Comparison of ENCODE assay signal across 7 cellular contexts in the genomic region with DNA sequence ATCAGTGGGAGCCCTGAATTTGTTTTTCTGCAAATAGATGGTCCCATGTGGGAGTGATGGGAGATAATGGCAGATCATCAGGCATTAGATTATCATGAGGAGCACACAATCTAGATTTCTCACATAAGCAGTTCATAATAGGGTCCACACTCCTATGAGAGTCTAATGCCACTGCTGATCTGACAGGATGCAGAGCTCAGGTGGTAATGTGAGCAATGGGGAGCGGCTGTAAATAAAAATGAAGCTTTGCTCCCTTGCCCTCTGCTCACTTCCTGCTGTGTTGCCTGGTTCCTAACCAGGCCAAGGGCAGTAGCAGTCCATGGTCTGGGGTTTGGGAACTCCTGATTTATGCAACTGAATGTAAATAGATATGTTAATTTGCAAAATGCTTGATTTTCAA.
"Had no signal": no experiment of that assay in that cellular context is flagged by ENCODE, and none has a peak within 500 bp of the region (broad histone marks: within the 10 kb centered on the region; RNA-seq: fewer than 3 reads in every experiment).

No MANE protein-coding gene starts in this region.

- FAIRE-seq: G401.6, GM12878, GM12891, GM12892, GM19239 had no signal

- ATAC-seq: GM12878 had no signal

- H3K4me3 ChIP-seq: GM12878 had no signal

- DNase-seq: GDM1, GF-D8 had no signal
